ENCODE assay signal across 11 cellular contexts in the genomic region with DNA sequence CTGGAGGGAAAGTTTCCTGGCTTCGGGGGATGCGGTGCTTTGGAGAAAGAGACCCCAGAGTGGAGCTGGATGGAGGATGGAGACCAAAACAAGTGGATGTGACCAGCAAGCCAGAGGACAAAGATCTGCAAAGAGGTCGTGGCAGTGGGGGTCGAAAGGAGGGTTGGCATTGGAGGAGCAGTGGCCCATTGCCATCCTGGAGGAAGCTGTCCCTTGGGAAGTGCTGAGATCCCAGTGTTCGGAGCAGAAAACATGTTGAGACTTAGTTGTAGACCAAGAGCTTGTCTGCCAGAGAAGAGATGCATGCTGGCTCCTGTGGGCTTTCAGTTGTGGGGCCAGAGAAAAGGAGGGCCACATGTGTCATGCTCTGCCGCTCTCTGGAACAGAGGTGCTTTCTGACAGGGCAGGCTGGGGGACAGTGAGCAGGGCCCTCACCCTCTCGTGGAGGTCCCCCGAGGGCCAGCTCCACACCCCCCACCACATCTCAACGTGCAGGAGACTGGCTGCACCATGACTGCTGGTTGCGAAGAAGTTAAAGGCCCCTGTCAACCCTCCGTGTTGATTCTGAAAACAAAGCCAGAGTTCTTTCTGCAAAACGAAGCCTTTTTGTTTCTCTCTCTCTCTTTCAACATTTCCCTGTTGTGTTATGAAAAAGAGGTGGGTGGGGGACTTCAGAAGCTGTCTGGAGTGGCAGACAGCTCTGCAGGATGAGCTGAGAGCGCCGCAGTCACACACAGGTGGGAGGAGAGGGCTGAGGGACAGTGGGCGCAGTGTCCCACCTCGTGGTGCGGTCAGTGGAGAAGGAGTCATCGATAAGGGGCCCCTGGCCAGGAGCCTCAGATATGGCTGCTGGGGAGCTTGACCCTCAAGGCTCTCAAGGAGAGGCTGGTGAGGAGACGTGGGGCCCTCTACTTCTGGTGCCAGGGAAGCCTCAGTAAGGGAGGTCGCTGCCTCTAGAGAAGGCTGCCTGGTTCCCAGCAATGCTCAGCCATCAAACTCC.
DNase-seq lines count a peak whose midpoint lies in the region; ATAC-seq and TF ChIP-seq lines count a peak whose summit lies in the region.
"Had no signal": no experiment of that assay in that cellular context is flagged by ENCODE, and none has a peak within 500 bp of the region (broad histone marks: within the 10 kb centered on the region; RNA-seq: fewer than 3 reads in every experiment).

No MANE protein-coding gene starts in this region.

- no peak overlapping the region for H3K4me3 ChIP-seq in right cardiac atrium (ENCODE audit: low read length)
- H3K4me3 ChIP-seq: testis had no signal

- intact Hi-C loops in right cardiac atrium (cut with DNase I), result no loop called here

- H3K27ac Mint-ChIP-seq in activated naive CD4-positive, alpha-beta T cell treated with anti-CD3 and anti-CD28 coated beads, Interleukin-2, amount 50 U/mL, for 72 hours, result no peak overlapping the region

- no peaks in the 10 kb centered on the region for H3K4me1 ChIP-seq in right cardiac atrium (ENCODE audit: control insufficient read depth, insufficient read depth, low read length)
- H3K4me1 ChIP-seq: testis had no signal

- ATAC-seq in HG02798 (IDR thresholded peaks at IDR 0.05; ENCODE audit: poor library complexity, unreplicated experiment), result peak; percentile 70
- ATAC-seq in activated naive CD4-positive, alpha-beta T cell treated with anti-CD3 and anti-CD28 coated beads, Interleukin-2, amount 50 U/mL, for 72 hours, result peak; percentile 69 to 89
- no peak for ATAC-seq in right cardiac atrium

- peak; percentile 44 for DNase-seq in stimulated activated CD4-positive, alpha-beta T cell treated with anti-CD3 and anti-CD28 coated beads, Interleukin-15, amount 100 ng/mL, for 24 hours
- DNase-seq in stimulated activated CD4-positive, alpha-beta T cell treated with anti-CD3 and anti-CD28 coated beads, Interleukin-12 subunit alpha, Interleukin-12 subunit beta, amount 100 ng/mL, for 4 hours, result no peak
- DNase-seq in activated naive CD4-positive, alpha-beta T cell treated with anti-CD3 and anti-CD28 coated beads, Interleukin-2, amount 50 U/mL, for 72 hours (ENCODE audit: low spot score in 2 of 2), result peak in 1 of 2 donors; percentile 8
- no peak for DNase-seq in occipital lobe (lab: John Stamatoyannopoulos, UW)
- DNase-seq in erythroblast (lab: John Stamatoyannopoulos, UW), result no peak
- DNase-seq in right cardiac atrium, result no peak
- DNase-seq in NCI-H69 (lab: John Stamatoyannopoulos, UW), result no peak
- DNase-seq: hippocampal formation, NCI-H510A, testis had no signal

- WGBS in right cardiac atrium, result 75% methylated on average over 20 of the region's 20 CpGs

- peaks cover 9 to 18% of the 10 kb centered on the region in 2 donors for H3K36me3 Mint-ChIP-seq in activated naive CD4-positive, alpha-beta T cell treated with anti-CD3 and anti-CD28 coated beads, Interleukin-2, amount 50 U/mL, for 72 hours

- no peaks in the 10 kb centered on the region for H3K27me3 ChIP-seq in right cardiac atrium (ENCODE audit: control insufficient read depth, insufficient read depth)
- H3K27me3 ChIP-seq: testis had no signal

- H3K9me3 Mint-ChIP-seq in activated naive CD4-positive, alpha-beta T cell treated with anti-CD3 and anti-CD28 coated beads, Interleukin-2, amount 50 U/mL, for 72 hours, result peaks cover 0 to 18% of the 10 kb centered on the region in 2 donors

- no peaks in the 10 kb centered on the region for H3K9me3 ChIP-seq in right cardiac atrium (ENCODE audit: control insufficient read depth, low read length)
- H3K9me3 ChIP-seq: testis had no signal

- no peak overlapping the region for H3K27ac ChIP-seq in right cardiac atrium (ENCODE audit: low read length)
- H3K27ac ChIP-seq: testis had no signal

- TF ChIP-seq POLR2A in erythroblast (IDR thresholded peaks at IDR 0.05; ENCODE audit: low read length), result no peak

Comparison
In these comparisons a context has a peak if more than half of its experiments do, and no peak if none do; other contexts are left out.
1. ATAC-seq: peak in HG02798 (single experiment) and activated naive CD4-positive, alpha-beta T cell treated with anti-CD3 and anti-CD28 coated beads, Interleukin-2, amount 50 U/mL, for 72 hours (2 of 2); none in right cardiac atrium (0 of 2).